Comparison of ENCODE assay signal across 23 cellular contexts in genomic region chr5:134328619-134329018, GRCh38. TPM values are rescaled to one million over a fixed set of nuclear protein-coding genes. Genes with fewer than 3 reads are reported as not detected.
DNase-seq lines count a peak whose midpoint lies in the region; ATAC-seq and TF ChIP-seq lines count a peak whose summit lies in the region.
"Had no signal": no experiment of that assay in that cellular context is flagged by ENCODE, and none has a peak within 500 bp of the region (broad histone marks: within the 10 kb centered on the region; RNA-seq: fewer than 3 reads in every experiment).

No MANE protein-coding gene starts in this region.

- H3K27ac ChIP-seq in HCT116 (ENCODE audit: low read depth, low read length) = no peak overlapping the region
- H3K27ac ChIP-seq: body of pancreas, spleen had no signal

- H3K9me3 ChIP-seq in HCT116 (ENCODE audit: control insufficient read depth in 1 of 2, insufficient read depth in 1 of 2, low read depth in 1 of 2, low read length in 2 of 2) = peaks cover 12 to 15% of the 10 kb centered on the region in 2 experiments; a peak in 3 of 4 replicates

- RAD21 ChIA-PET in HCT116 (lab: Charles Lee; ENCODE audit: low non-redundant PET in 1 of 2, low total read pairs in 2 of 2, uncharacterized antibody in 2 of 2, unreplicated experiment in 2 of 2) = no interaction called here

- no peaks in the 10 kb centered on the region for H3K79me2 ChIP-seq in HCT116 (ENCODE audit: insufficient read depth, low read length)

- CTCF ChIA-PET in HCT116 (lab: Charles Lee) = no interaction called here
- CTCF ChIA-PET in WTC11 (lab: Charles Lee) = no interaction called here

- no peaks in the 10 kb centered on the region for H4K20me1 ChIP-seq in HCT116 (ENCODE audit: insufficient read depth)

- no peak overlapping the region for H2AFZ ChIP-seq in HCT116 (ENCODE audit: low read depth, low read length, poor library complexity, severe bottlenecking)

- H3K27ac Mint-ChIP-seq in WTC11 = no peak overlapping the region
- H3K27ac Mint-ChIP-seq in osteocyte (ENCODE audit: unreplicated experiment) = no peak overlapping the region
- H3K27ac Mint-ChIP-seq: activated naive CD8-positive, alpha-beta T cell; activated T-helper 17 cell treated with anti-CD3 and anti-CD28 coated beads, Interleukin-2, amount 50 U/mL, for 72 hours; effector memory CD8-positive, alpha-beta T cell had no signal

- H3K4me3 Mint-ChIP-seq in WTC11 = no peak overlapping the region
- H3K4me3 Mint-ChIP-seq in osteocyte (ENCODE audit: unreplicated experiment) = no peak overlapping the region
- H3K4me3 Mint-ChIP-seq: activated naive CD8-positive, alpha-beta T cell; activated T-helper 17 cell treated with anti-CD3 and anti-CD28 coated beads, Interleukin-2, amount 50 U/mL, for 72 hours; CD4-positive, CD25-positive, alpha-beta regulatory T cell; effector memory CD8-positive, alpha-beta T cell had no signal

- no peak for ATAC-seq in HCT116
- ATAC-seq in WTC11 = no peak
- no peak for ATAC-seq in HG02885 (IDR thresholded peaks at IDR 0.05; ENCODE audit: poor library complexity, unreplicated experiment)
- ATAC-seq in GM19395 (IDR thresholded peaks at IDR 0.05; ENCODE audit: unreplicated experiment) = no peak
- ATAC-seq: activated T-helper 17 cell treated with anti-CD3 and anti-CD28 coated beads, Interleukin-2, amount 50 U/mL, for 72 hours; body of pancreas; effector memory CD8-positive, alpha-beta T cell; stimulated activated naive CD8-positive, alpha-beta T cell treated with anti-CD3 and anti-CD28 coated beads, Interleukin-15, Interleukin-2, amounts not matched to agents 100 U/mL and 50 U/mL, for 24 hours had no signal

- H3K27me3 Mint-ChIP-seq in WTC11 (ENCODE audit: low read depth) (peaks cover 39% of the 10 kb centered on the region), osteocyte (ENCODE audit: unreplicated experiment) (peaks cover 4% of the 10 kb centered on the region)
- H3K27me3 Mint-ChIP-seq: activated naive CD8-positive, alpha-beta T cell; activated T-helper 17 cell treated with anti-CD3 and anti-CD28 coated beads, Interleukin-2, amount 50 U/mL, for 72 hours; effector memory CD8-positive, alpha-beta T cell had no signal

- H3K27me3 ChIP-seq in HCT116 (ENCODE audit: insufficient read depth, low read length) = no peaks in the 10 kb centered on the region
- H3K27me3 ChIP-seq: body of pancreas, spleen had no signal

- no peaks in the 10 kb centered on the region for H3K4me1 Mint-ChIP-seq in WTC11
- H3K4me1 Mint-ChIP-seq in osteocyte (ENCODE audit: unreplicated experiment) = no peaks in the 10 kb centered on the region
- H3K4me1 Mint-ChIP-seq: activated T-helper 17 cell treated with anti-CD3 and anti-CD28 coated beads, Interleukin-2, amount 50 U/mL, for 72 hours; CD4-positive, CD25-positive, alpha-beta regulatory T cell had no signal

- no TSS peak for BruUV-seq in HCT116 (replicated peaks; lab: Mats Ljungman, UMichigan)

- no peak overlapping the region for H3K4me2 ChIP-seq in HCT116 (ENCODE audit: low read length)

- TF ChIP-seq RAD21 in HCT116 (IDR thresholded peaks at IDR 0.05; ENCODE audit: low read depth) = no peak

- POLR2A ChIA-PET in HCT116 (lab: Charles Lee) = no interaction called here
- POLR2A ChIA-PET in WTC11 (lab: Charles Lee) = no interaction called here

- intact Hi-C loops in HCT116 (cut with micrococcal nuclease) = no loop called here

- H3K4me3 ChIP-seq in HCT116 (replicated peaks in 1 of 2; ENCODE audit: low read depth in 1 of 2, low read length in 2 of 2) (no peak overlapping the region), fibroblast of pulmonary artery (replicated peaks; ENCODE audit: low read depth, low read length) (no peak overlapping the region)
- H3K4me3 ChIP-seq: body of pancreas, spleen had no signal

- TF ChIP-seq POLR2A in HCT116 (IDR thresholded peaks at IDR 0.05; ENCODE audit: borderline replicate concordance, extremely low read depth, insufficient read depth, insufficient read length) = no peak

- H3K36me3 Mint-ChIP-seq in WTC11 = peaks cover 18% of the 10 kb centered on the region
- peaks cover 11% of the 10 kb centered on the region for H3K36me3 Mint-ChIP-seq in osteocyte (ENCODE audit: unreplicated experiment)

- TF ChIP-seq CTCF in HCT116 (IDR thresholded peaks at IDR 0.05 in 2 of 3, conservative IDR thresholded peaks at IDR 0.05 in 1 of 3; ENCODE audit: borderline replicate concordance in 1 of 3, insufficient read depth in 1 of 3, low read depth in 2 of 3, low read length in 2 of 3) (no peak), WTC11 (IDR thresholded peaks at IDR 0.05) (no peak), fibroblast of pulmonary artery (IDR thresholded peaks at IDR 0.05; ENCODE audit: low read length, missing control alignments) (no peak), osteocyte (IDR thresholded peaks at IDR 0.05) (no peak)

- H3K36me3 ChIP-seq in HCT116 (ENCODE audit: control insufficient read depth in 1 of 2, insufficient read depth in 2 of 2, low read length in 2 of 2) = 0 out of 4 replicates have a peak, but pooled peaks cover 0 to 5% of the 10 kb centered on the region in 2 experiments
- H3K36me3 ChIP-seq: spleen had no signal

- no peaks in the 10 kb centered on the region for H3K4me1 ChIP-seq in HCT116 (ENCODE audit: control insufficient read depth in 1 of 2, insufficient read depth in 2 of 2, low read length in 2 of 2)
- H3K4me1 ChIP-seq: body of pancreas, spleen had no signal

- H3K9me2 ChIP-seq in HCT116 (ENCODE audit: insufficient read depth) = no peaks in the 10 kb centered on the region

- peak; percentile 10 for DNase-seq in COLO829 (ENCODE audit: low spot score)
- DNase-seq in HCT116 (ENCODE audit: low read depth, low spot score) = no peak
- DNase-seq in WTC11 (ENCODE audit: low spot score) = no peak
- DNase-seq in fibroblast of pulmonary artery (ENCODE audit: low read depth) = peak; percentile 1
- DNase-seq in stimulated activated CD4-positive, alpha-beta T cell treated with anti-CD3 and anti-CD28 coated beads, Interleukin-15, amount 100 ng/mL, for 24 hours = no peak
- DNase-seq in osteocyte (ENCODE audit: extremely low spot score, unreplicated experiment) = no peak
- DNase-seq: activated CD8-positive, alpha-beta memory T cell treated with anti-CD3 and anti-CD28 coated beads, Interleukin-2, amount 50 U/mL, for 4 hours; body of pancreas; CD4-positive, CD25-positive, alpha-beta regulatory T cell; DMS153; effector memory CD8-positive, alpha-beta T cell; mammary epithelial cell; NCI-H187 treated with DMSO at 0.1 percent for 48 hours; NCI-H446 treated with DMSO at 0.1 percent for 48 hours; NK-92 treated with Interleukin-12 subunit alpha and Interleukin-12 subunit beta, amount 100 ng/mL, for 24 hours; occipital lobe; spleen; stimulated activated CD4-positive, alpha-beta T cell treated with anti-CD3 and anti-CD28 coated beads, Interleukin-4, amount 100 ng/mL, for 4 hours; stimulated activated naive CD8-positive, alpha-beta T cell treated with anti-CD3 and anti-CD28 coated beads, Interleukin-15, Interleukin-2, amounts not matched to agents 100 U/mL and 50 U/mL, for 24 hours had no signal

- H3K9me3 Mint-ChIP-seq in WTC11 (peaks cover 48% of the 10 kb centered on the region), osteocyte (ENCODE audit: unreplicated experiment) (peaks cover 34% of the 10 kb centered on the region)

- H3K9ac ChIP-seq in HCT116 (ENCODE audit: low read length) = no peak overlapping the region

TF ChIP-seq in HCT116, 20 proteins besides CTCF, POLR2A, EP300 and RAD21:
- TF ChIP-seq CBX3 (IDR thresholded peaks at IDR 0.05; ENCODE audit: low read depth) (peak; percentile 81; the same call in 1 of the 2 replicates), ZNF274 (IDR thresholded peaks at IDR 0.05; ENCODE audit: low read depth, low read length) (no peak)

TF ChIP-seq in WTC11, 78 proteins besides CTCF, POLR2A, EP300 and RAD21:
- peak; percentile 95 for TF ChIP-seq ZNF317 (CRISPR knock-in tag; IDR thresholded peaks at IDR 0.05; ENCODE audit: borderline replicate concordance, low read depth)
- TF ChIP-seq FOXJ3 (CRISPR knock-in tag; IDR thresholded peaks at IDR 0.05; ENCODE audit: borderline replicate concordance) = no peak
- no peak for TF ChIP-seq SOX15 (CRISPR knock-in tag; IDR thresholded peaks at IDR 0.05)

RNA-seq across cellular contexts. Expression of gene CDKL3, which starts 38.4 kb away (rescaled TPM):
- total RNA-seq in HCT116 (2021; ENCODE audit: unreplicated experiment) = 3.4 TPM
- polyA plus RNA-seq in HCT116 (2012) = 0.79 and 1.4 TPM in 2 replicates
- 1.8 to 4.0 TPM (median 2.1 TPM) in 3 replicates for total RNA-seq in WTC11 (2021)
- 3.3 and 3.9 TPM in 2 replicates for total RNA-seq in osteocyte
- total RNA-seq: CD4-positive, CD25-positive, alpha-beta regulatory T cell had no signal

RNA-seq across cellular contexts. Expression of gene UBE2B, which starts 42.8 kb away (rescaled TPM):
- 91.9 TPM for total RNA-seq in HCT116 (2021; ENCODE audit: unreplicated experiment)
- polyA plus RNA-seq in HCT116 (2012) = 16.5 and 21.3 TPM in 2 replicates
- 34.6 to 39.7 TPM (median 39.2 TPM) in 3 replicates for total RNA-seq in WTC11 (2021)
- total RNA-seq in osteocyte = 106 and 114 TPM in 2 replicates

Comparison
In these comparisons a context has a peak if more than half of its experiments do, and no peak if none do; other contexts are left out.
1. DNase-seq: peak in COLO829 (single experiment) and fibroblast of pulmonary artery (single experiment); none in HCT116 (single experiment), WTC11 (single experiment), stimulated activated CD4-positive, alpha-beta T cell treated with anti-CD3 and anti-CD28 coated beads, Interleukin-15, amount 100 ng/mL, for 24 hours (single experiment) and osteocyte (single experiment).